In the genomic region with DNA sequence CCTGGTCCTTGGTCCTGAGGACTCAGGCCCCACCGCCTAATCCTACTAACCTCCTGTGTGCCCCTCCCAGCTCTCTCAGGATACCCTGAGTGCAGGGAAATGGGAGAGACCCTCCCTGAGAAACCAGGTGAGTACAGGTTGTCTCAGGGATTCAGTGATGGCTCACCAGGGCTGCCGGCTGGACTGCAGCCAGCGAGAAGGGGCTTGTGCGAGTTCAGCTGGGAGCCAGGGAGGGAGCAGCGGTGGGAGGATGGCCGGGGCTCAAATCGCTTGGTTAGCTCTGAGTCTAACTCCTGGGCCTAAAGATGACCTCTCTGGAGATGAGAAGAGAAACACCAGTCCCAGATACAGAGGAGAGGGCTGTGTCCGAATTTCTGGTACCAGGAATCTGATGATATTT, we compare ENCODE assay signal across 10 cellular contexts. TPM values are rescaled to one million over a fixed set of nuclear protein-coding genes. Genes with fewer than 3 reads are reported as not detected.
"Had no signal": no experiment of that assay in that cellular context is flagged by ENCODE, and none has a peak within 500 bp of the region (broad histone marks: within the 10 kb centered on the region; RNA-seq: fewer than 3 reads in every experiment).

No MANE protein-coding gene starts in this region.

RNA-seq across cellular contexts. Expression of a gene that starts 37.6 kb away (rescaled TPM):
- total RNA-seq: activated CD4-positive, alpha-beta memory T cell treated with anti-CD3 and anti-CD28 coated beads, Interleukin-2, amount 10 ng/mL, durations not matched to agents 7 days and 5 days; activated CD4-positive, alpha-beta T cell treated with anti-CD3 and anti-CD28 coated beads for 36 hours; activated CD4-positive, alpha-beta T cell treated with anti-CD3 and anti-CD28 coated beads, Interleukin-2, amount 10 ng/mL, durations not matched to agents 7 days and 5 days; activated CD8-positive, alpha-beta T cell treated with anti-CD3 and anti-CD28 coated beads, Interleukin-2, amount 10 ng/mL, durations not matched to agents 7 days and 5 days; activated T-helper 2 cell treated with anti-CD3 and anti-CD28 coated beads, Interferon-gamma antibody, Interleukin-2, Interleukin-4, amounts not matched to agents 10 μg/mL and 5 μg/mL and 100 μg/mL, durations not matched to agents 14 hours and 24 hours and 36 hours; astrocyte; body of pancreas; T-helper 1 cell treated with Interleukin-12 subunit alpha and Interleukin-12 subunit beta and Interleukin-4 antibody, amounts not matched to agents 30 ng/mL and 1 ng/mL, for 36 hours; T-helper 2 cell treated with Interferon-gamma antibody and Interleukin-4, amounts not matched to agents 100 ng/mL and 5 ng/mL, for 36 hours; WTC11 had no signal

RNA-seq across cellular contexts. Expression of a gene that starts 43.7 kb away (rescaled TPM):
- total RNA-seq: activated CD4-positive, alpha-beta T cell treated with anti-CD3 and anti-CD28 coated beads for 36 hours; activated CD4-positive, alpha-beta T cell treated with anti-CD3 and anti-CD28 coated beads, Interleukin-2, amount 10 ng/mL, durations not matched to agents 7 days and 5 days; activated T-helper 2 cell treated with anti-CD3 and anti-CD28 coated beads, Interferon-gamma antibody, Interleukin-2, Interleukin-4, amounts not matched to agents 10 μg/mL and 5 μg/mL and 100 μg/mL, durations not matched to agents 14 hours and 24 hours and 36 hours; astrocyte; T-helper 1 cell treated with Interleukin-12 subunit alpha and Interleukin-12 subunit beta and Interleukin-4 antibody, amounts not matched to agents 30 ng/mL and 1 ng/mL, for 36 hours; T-helper 2 cell treated with Interferon-gamma antibody and Interleukin-4, amounts not matched to agents 100 ng/mL and 5 ng/mL, for 36 hours had no signal
